In genomic region chr14:90815567-90815816, GRCh38 we compare ENCODE assay signal across 8 cellular contexts. TPM values are rescaled to one million over a fixed set of nuclear protein-coding genes. Genes with fewer than 3 reads are reported as not detected.
DNase-seq lines count a peak whose midpoint lies in the region; ATAC-seq and TF ChIP-seq lines count a peak whose summit lies in the region.

No MANE protein-coding gene starts in this region.

- H3K9me2 ChIP-seq in MM.1S (replicated peaks; ENCODE audit: insufficient read depth, low read length) (no peaks in the 10 kb centered on the region), neural cell (ENCODE audit: insufficient read depth, low read length) (no peaks in the 10 kb centered on the region)

- peak; percentile 10 for DNase-seq in AG08395 (ENCODE audit: low spot score)
- DNase-seq in MM.1S = no peak
- DNase-seq in erythroblast (lab: John Stamatoyannopoulos, UW) = no peak
- no peak for DNase-seq in NCI-H748 (lab: John Stamatoyannopoulos, UW; ENCODE audit: unreplicated experiment)
- no peak for DNase-seq in stimulated activated CD4-positive, alpha-beta T cell treated with anti-CD3 and anti-CD28 coated beads, Interleukin-2, amount 100 ng/mL, for 48 hours
- no peak for DNase-seq in mucosa of descending colon

- H3K9ac ChIP-seq in MM.1S (ENCODE audit: low read length) (peak overlapping the region; percentile 53; the same call in 1 of the 2 replicates), endocrine pancreas (ENCODE audit: control insufficient read depth, insufficient read depth, low read length) (peak overlapping the region; percentile 71), neural cell (ENCODE audit: low read length) (peak overlapping the region; percentile 80)

- H2AFZ ChIP-seq in MM.1S (ENCODE audit: low read length) (no peak overlapping the region), neural cell (ENCODE audit: low read depth, low read length) (peak overlapping the region; percentile 75)

- H3K9me3 ChIP-seq in MM.1S (replicated peaks; ENCODE audit: insufficient read depth, low read length) = no peaks in the 10 kb centered on the region
- no peaks in the 10 kb centered on the region for H3K9me3 ChIP-seq in endocrine pancreas (ENCODE audit: control insufficient read depth, low read length)
- no peaks in the 10 kb centered on the region for H3K9me3 ChIP-seq in neural cell (ENCODE audit: low read length)
- no peaks in the 10 kb centered on the region for H3K9me3 ChIP-seq in mucosa of descending colon

- no peak for TF ChIP-seq CTCF in MM.1S (IDR thresholded peaks at IDR 0.05; ENCODE audit: low read length)
- no peak for TF ChIP-seq CTCF in neural cell (IDR thresholded peaks at IDR 0.05; ENCODE audit: poor library complexity, severe bottlenecking)
- no peak for TF ChIP-seq CTCF in mucosa of descending colon (IDR thresholded peaks at IDR 0.05)

- ATAC-seq in mucosa of descending colon = no peak

- H3K36me3 ChIP-seq in MM.1S (replicated peaks; ENCODE audit: insufficient read depth, low read length) (no peaks in the 10 kb centered on the region), endocrine pancreas (ENCODE audit: control insufficient read depth, insufficient read depth, low read length) (no peaks in the 10 kb centered on the region), neural cell (ENCODE audit: insufficient read depth, low read length) (no peaks in the 10 kb centered on the region), mucosa of descending colon (ENCODE audit: low read depth) (no peaks in the 10 kb centered on the region)

- H3K4me1 ChIP-seq in MM.1S (ENCODE audit: low read length) (peaks cover 2% of the 10 kb centered on the region), endocrine pancreas (ENCODE audit: control insufficient read depth, insufficient read depth, low read length) (no peaks in the 10 kb centered on the region), mucosa of descending colon (ENCODE audit: low read depth) (peaks cover 3% of the 10 kb centered on the region)

- H3K27me3 ChIP-seq in MM.1S (replicated peaks; ENCODE audit: insufficient read depth, low read length) (no peaks in the 10 kb centered on the region), endocrine pancreas (ENCODE audit: control insufficient read depth, insufficient read depth, low read length) (no peaks in the 10 kb centered on the region), neural cell (ENCODE audit: insufficient read depth, low read depth, low read length) (no peaks in the 10 kb centered on the region)

- H3K79me2 ChIP-seq in MM.1S (ENCODE audit: low read length) (peaks cover 12% of the 10 kb centered on the region), neural cell (replicated peaks; ENCODE audit: insufficient read depth, low read length) (peaks cover 27% of the 10 kb centered on the region)

- H3K4me3 ChIP-seq in MM.1S (ENCODE audit: low read length) = peak overlapping the region; percentile 57
- peak overlapping the region; percentile 62 for H3K4me3 ChIP-seq in endocrine pancreas (ENCODE audit: control insufficient read depth, insufficient read depth, low read length)
- H3K4me3 ChIP-seq in neural cell (ENCODE audit: low read length) = peak overlapping the region; percentile 86
- no peak overlapping the region for H3K4me3 ChIP-seq in mucosa of descending colon

- H3K4me2 ChIP-seq in MM.1S (ENCODE audit: low read depth, low read length) (peak overlapping the region; percentile 73), neural cell (ENCODE audit: low read length) (peak overlapping the region; percentile 100)

- H3K27ac ChIP-seq in MM.1S (ENCODE audit: low read length) (no peak overlapping the region), neural cell (ENCODE audit: low read length) (peak overlapping the region; percentile 30)

- no peak for TF ChIP-seq RAD21 in neural cell (conservative IDR thresholded peaks at IDR 0.05)

- TF ChIP-seq EP300 in neural cell (conservative IDR thresholded peaks at IDR 0.05; ENCODE audit: poor library complexity, severe bottlenecking) = no peak

- no peaks in the 10 kb centered on the region for H3F3A ChIP-seq in MM.1S (ENCODE audit: insufficient read depth, low read length)
- H3F3A ChIP-seq in neural cell (ENCODE audit: insufficient read depth, low read length, poor library complexity, severe bottlenecking) = no peaks in the 10 kb centered on the region

- H4K20me1 ChIP-seq in MM.1S (ENCODE audit: insufficient read depth, low read length) (no peaks in the 10 kb centered on the region), neural cell (ENCODE audit: insufficient read depth) (no peaks in the 10 kb centered on the region)

- intact Hi-C loops in mucosa of descending colon (cut with DNase I, micrococcal nuclease) = no loop called here

- TF ChIP-seq POLR2A in erythroblast (IDR thresholded peaks at IDR 0.05; ENCODE audit: low read length) = no peak

TF ChIP-seq in neural cell, 6 proteins besides CTCF, POLR2A, EP300 and RAD21:
- TF ChIP-seq MXI1 (conservative IDR thresholded peaks at IDR 0.05; ENCODE audit: poor library complexity, severe bottlenecking) (peak; percentile 10), REST (IDR thresholded peaks at IDR 0.05; ENCODE audit: borderline replicate concordance) (no peak), EZH2 (IDR thresholded peaks at IDR 0.05; ENCODE audit: borderline replicate concordance, insufficient read depth, low read length, poor library complexity, severe bottlenecking) (no peak), POLR2AphosphoS5 (IDR thresholded peaks at IDR 0.05) (no peak), SMC3 (conservative IDR thresholded peaks at IDR 0.05; ENCODE audit: poor library complexity) (no peak), TAF1 (IDR thresholded peaks at IDR 0.05; ENCODE audit: low read depth) (no peak)
TF ChIP-seq in neural cell: peak in this region for 1.

RNA-seq across cellular contexts. Expression of gene TTC7B, which starts 0.7 kb away (rescaled TPM):
- 14.0 and 19.9 TPM in 2 replicates for polyA plus RNA-seq in neural cell
- polyA minus RNA-seq in neural cell = 22.9 and 31.3 TPM in 2 replicates
- 10 to 100 TPM in 1 of 3 donors, 1 to 10 TPM in 2; 6.0 to 72.8 (median 10.0) TPM for total RNA-seq in mucosa of descending colon
